Comparison of ENCODE assay signal across 15 cellular contexts in genomic region chr17:49402706-49403105, GRCh38. TPM values are rescaled to one million over a fixed set of nuclear protein-coding genes. Genes with fewer than 3 reads are reported as not detected.
DNase-seq lines count a peak whose midpoint lies in the region; ATAC-seq and TF ChIP-seq lines count a peak whose summit lies in the region.
"Had no signal": no experiment of that assay in that cellular context is flagged by ENCODE, and none has a peak within 500 bp of the region (broad histone marks: within the 10 kb centered on the region; RNA-seq: fewer than 3 reads in every experiment).

No MANE protein-coding gene starts in this region.

- H3K4me2 ChIP-seq in GM23338: no peak overlapping the region

- no peaks in the 10 kb centered on the region for H3K9me3 Mint-ChIP-seq in GM23338
- no peaks in the 10 kb centered on the region for H3K9me3 Mint-ChIP-seq in endodermal cell
- H3K9me3 Mint-ChIP-seq in stimulated activated effector memory CD8-positive, alpha-beta T cell treated with anti-CD3 and anti-CD28 coated beads, Interleukin-12 subunit alpha, Interleukin-12 subunit beta, amount 100 ng/mL, for 72 hours: no peaks in the 10 kb centered on the region

- DNase-seq in GM23338 (ENCODE audit: low spot score): no peak
- DNase-seq in NT2/D1 (ENCODE audit: low read depth, low spot score): no peak
- DNase-seq in endodermal cell: peak; percentile 41
- no peak for DNase-seq in stimulated activated effector memory CD8-positive, alpha-beta T cell treated with anti-CD3 and anti-CD28 coated beads, Interleukin-12 subunit alpha, Interleukin-12 subunit beta, amount 100 ng/mL, for 72 hours (ENCODE audit: low spot score in 2 of 2)
- DNase-seq in C1 segment of cervical spinal cord (lab: John Stamatoyannopoulos, UW): no peak
- no peak for DNase-seq in left ventricle myocardium superior
- DNase-seq: activated CD4-positive, alpha-beta T cell treated with anti-CD3 and anti-CD28 coated beads for 4 hours; activated naive CD4-positive, alpha-beta T cell treated with anti-CD3 and anti-CD28 coated beads, Interleukin-2, amount 50 U/mL, for 16 hours; activated T-cell treated with anti-CD3 and anti-CD28 coated beads for 4 hours; body of pancreas; GDM1; SIG-M5 had no signal

- peaks cover 39% of the 10 kb centered on the region for H3K36me3 ChIP-seq in GM23338 (ENCODE audit: insufficient read depth)
- H3K36me3 ChIP-seq in NT2/D1 (ENCODE audit: insufficient read depth, insufficient read length, low read length): peaks cover 60% of the 10 kb centered on the region
- H3K36me3 ChIP-seq in endodermal cell (ENCODE audit: control insufficient read depth, insufficient read depth, low read length): peaks cover 41% of the 10 kb centered on the region

- ATAC-seq in GM23338 (no peak), GM21737 (IDR thresholded peaks at IDR 0.05; ENCODE audit: unreplicated experiment) (no peak), HG03097 (IDR thresholded peaks at IDR 0.05; ENCODE audit: low FRiP score, unreplicated experiment) (no peak), left ventricle myocardium superior (no peak)
- no peak for ATAC-seq in stimulated activated effector memory CD8-positive, alpha-beta T cell treated with anti-CD3 and anti-CD28 coated beads, Interleukin-12 subunit alpha, Interleukin-12 subunit beta, amount 100 ng/mL, for 72 hours
- ATAC-seq: body of pancreas, GM12878 had no signal

- H3K4me3 Mint-ChIP-seq in GM23338 (no peak overlapping the region), endodermal cell (no peak overlapping the region)
- no peak overlapping the region for H3K4me3 Mint-ChIP-seq in stimulated activated effector memory CD8-positive, alpha-beta T cell treated with anti-CD3 and anti-CD28 coated beads, Interleukin-12 subunit alpha, Interleukin-12 subunit beta, amount 100 ng/mL, for 72 hours

- 83 to 96% methylated on average over 2 to 6 of the region's 6 CpGs for WGBS in endodermal cell (ENCODE audit: insufficient coverage in 1 of 2, insufficient read length in 1 of 2), 2 experiments

- H3K27ac Mint-ChIP-seq in GM23338 (peak overlapping the region; percentile 65), endodermal cell (no peak overlapping the region)
- peak overlapping the region; percentile 90 for H3K27ac Mint-ChIP-seq in stimulated activated effector memory CD8-positive, alpha-beta T cell treated with anti-CD3 and anti-CD28 coated beads, Interleukin-12 subunit alpha, Interleukin-12 subunit beta, amount 100 ng/mL, for 72 hours

- peak overlapping the region; percentile 9 for H3K9ac ChIP-seq in NT2/D1 (ENCODE audit: insufficient read length, low read depth)
- H3K9ac ChIP-seq in endodermal cell (ENCODE audit: extremely low read depth, low read length, poor library complexity, severe bottlenecking): no peak overlapping the region

- H3K4me1 ChIP-seq in GM23338 (ENCODE audit: insufficient read depth) (no peaks in the 10 kb centered on the region), NT2/D1 (ENCODE audit: insufficient read depth, insufficient read length) (no peaks in the 10 kb centered on the region), endodermal cell (ENCODE audit: control insufficient read depth, insufficient read depth, low read length) (no peaks in the 10 kb centered on the region)

- H2AFZ ChIP-seq in GM23338: no peak overlapping the region

- no peaks in the 10 kb centered on the region for H3K9me2 ChIP-seq in GM23338 (ENCODE audit: insufficient read depth)

- H3K4me3 ChIP-seq in GM23338: no peak overlapping the region
- H3K4me3 ChIP-seq in NT2/D1 (ENCODE audit: insufficient read length, low read depth): no peak overlapping the region
- no peak overlapping the region for H3K4me3 ChIP-seq in endodermal cell (ENCODE audit: low read length)
- H3K4me3 ChIP-seq: body of pancreas, GM12878 had no signal

- H3K4me1 Mint-ChIP-seq in GM23338: peaks cover 8% of the 10 kb centered on the region; the same call in 2 of the 3 replicates
- no peaks in the 10 kb centered on the region for H3K4me1 Mint-ChIP-seq in endodermal cell
- peaks cover 32% of the 10 kb centered on the region for H3K4me1 Mint-ChIP-seq in stimulated activated effector memory CD8-positive, alpha-beta T cell treated with anti-CD3 and anti-CD28 coated beads, Interleukin-12 subunit alpha, Interleukin-12 subunit beta, amount 100 ng/mL, for 72 hours

- no peaks in the 10 kb centered on the region for H3K9me3 ChIP-seq in NT2/D1 (ENCODE audit: insufficient read depth, low read length)
- H3K9me3 ChIP-seq in endodermal cell (ENCODE audit: control insufficient read depth, low read length): no peaks in the 10 kb centered on the region
- H3K9me3 ChIP-seq: body of pancreas had no signal

- no peaks in the 10 kb centered on the region for H3K79me2 ChIP-seq in GM23338 (replicated peaks; ENCODE audit: insufficient read depth)

- H3K36me3 Mint-ChIP-seq in GM23338 (ENCODE audit: low read depth): peaks cover 50% of the 10 kb centered on the region
- peaks cover 45% of the 10 kb centered on the region for H3K36me3 Mint-ChIP-seq in endodermal cell (ENCODE audit: low read depth)
- H3K36me3 Mint-ChIP-seq in stimulated activated effector memory CD8-positive, alpha-beta T cell treated with anti-CD3 and anti-CD28 coated beads, Interleukin-12 subunit alpha, Interleukin-12 subunit beta, amount 100 ng/mL, for 72 hours: peaks cover 65% of the 10 kb centered on the region

- TF ChIP-seq CTCF in GM23338 (conservative IDR thresholded peaks at IDR 0.05; ENCODE audit: low read depth in 2 of 2) (no peak), endodermal cell (conservative IDR thresholded peaks at IDR 0.05) (no peak)

- H3K27ac ChIP-seq in GM23338 (ENCODE audit: low read depth) (peak overlapping the region; percentile 45; the same call in 1 of the 2 replicates), endodermal cell (ENCODE audit: low read depth, low read length) (peak overlapping the region; percentile 24)
- H3K27ac ChIP-seq: body of pancreas had no signal

- H3F3A ChIP-seq in GM23338 (replicated peaks; ENCODE audit: low read depth): peaks cover 11% of the 10 kb centered on the region; the same call in 1 of the 2 replicates

- intact Hi-C loops in left ventricle myocardium superior (cut with micrococcal nuclease): no loop called here

- H3K27me3 ChIP-seq in GM23338 (ENCODE audit: insufficient read depth) (no peaks in the 10 kb centered on the region), NT2/D1 (ENCODE audit: insufficient read depth, insufficient read length) (no peaks in the 10 kb centered on the region), endodermal cell (ENCODE audit: control insufficient read depth, insufficient read depth, low read length, poor library complexity, severe bottlenecking) (no peaks in the 10 kb centered on the region)
- H3K27me3 ChIP-seq: body of pancreas had no signal

- peaks cover 11% of the 10 kb centered on the region for H3K27me3 Mint-ChIP-seq in GM23338 (ENCODE audit: insufficient read depth, low read depth, poor library complexity)
- no peaks in the 10 kb centered on the region for H3K27me3 Mint-ChIP-seq in endodermal cell (ENCODE audit: insufficient read depth)

- H4K20me1 ChIP-seq in GM23338 (replicated peaks; ENCODE audit: insufficient read depth): peaks cover 17% of the 10 kb centered on the region

TF ChIP-seq in GM23338, 12 proteins besides CTCF, POLR2A, EP300 and RAD21 (continues in another document):
- no peak for TF ChIP-seq ZNF114 (CRISPR knock-in tag; IDR thresholded peaks at IDR 0.05)
- no peak for TF ChIP-seq STAT1 (IDR thresholded peaks at IDR 0.05; ENCODE audit: unreplicated experiment)
- TF ChIP-seq CREB1 (CRISPR knock-in tag; IDR thresholded peaks at IDR 0.05; ENCODE audit: low read depth): no peak

RNA-seq across cellular contexts. Expression of gene PHB1, which starts 12.0 kb away (rescaled TPM):
- 211 and 215 TPM in 2 replicates for total RNA-seq in GM23338 (2014; rRNA removed; shearing (Covaris generic))
- polyA plus RNA-seq in GM23338 (2016; fragmentation: Nextera tagmentation; extraction: Ambion mirVana): 172 and 194 TPM in 2 replicates
- total RNA-seq in endodermal cell: 100 to 1,000 TPM; 227 to 263 TPM
- 109 TPM for polyA plus RNA-seq in endodermal cell (2013, experiment 1 of 2)
- 101 TPM for polyA plus RNA-seq in endodermal cell (2013, experiment 2 of 2)
- total RNA-seq in left ventricle myocardium superior: 245 TPM

RNA-seq across cellular contexts. Expression of gene ZNF652, which starts 40.7 kb away (rescaled TPM):
- total RNA-seq in GM23338 (2014; rRNA removed; shearing (Covaris generic)): 50.1 and 54.5 TPM in 2 replicates
- 34.9 and 36.2 TPM in 2 replicates for polyA plus RNA-seq in GM23338 (2016; fragmentation: Nextera tagmentation; extraction: Ambion mirVana)
- total RNA-seq in endodermal cell: 10 to 100 TPM; 42.6 to 60.0 TPM
- 15.5 TPM for polyA plus RNA-seq in endodermal cell (2013, experiment 1 of 2)
- polyA plus RNA-seq in endodermal cell (2013, experiment 2 of 2): 19.1 TPM
- total RNA-seq in left ventricle myocardium superior: 19.2 TPM
